In the genomic region with DNA sequence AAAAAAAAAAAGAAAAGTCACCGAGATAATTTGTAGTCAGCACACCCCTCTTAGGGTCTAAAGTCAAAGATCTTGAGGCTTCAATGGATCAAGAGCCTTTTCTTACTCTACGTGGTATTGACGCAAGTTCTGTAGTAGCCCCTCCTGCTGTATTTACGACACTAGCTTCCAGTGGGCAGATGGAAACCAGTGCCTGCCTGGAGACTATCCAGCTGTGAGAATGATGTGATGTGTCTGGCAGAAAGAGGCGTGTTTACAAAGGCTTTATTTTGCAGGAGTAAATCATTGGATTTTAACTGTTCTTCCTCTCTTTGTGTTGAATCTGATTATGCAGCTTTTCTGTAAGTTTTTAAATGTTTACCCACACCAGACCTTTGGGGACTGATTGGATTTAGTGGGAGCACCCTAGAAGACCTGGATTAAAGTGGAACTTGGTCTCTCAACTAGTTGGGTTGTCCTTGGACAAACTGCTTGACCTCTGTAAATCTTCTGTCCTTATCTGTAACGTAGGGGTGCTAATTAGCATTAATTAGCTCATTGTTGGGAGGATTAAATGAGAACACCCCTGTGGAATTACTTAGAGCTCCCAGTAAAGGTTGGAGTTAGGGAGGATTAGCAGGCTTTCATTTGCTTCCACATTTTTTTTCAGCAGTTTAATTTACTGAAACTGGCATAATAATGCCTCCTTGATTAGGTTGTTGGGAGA, we compare ENCODE assay signal across 8 cellular contexts.
DNase-seq lines count a peak whose midpoint lies in the region; ATAC-seq and TF ChIP-seq lines count a peak whose summit lies in the region.

No MANE protein-coding gene starts in this region.

- H2BK120ac ChIP-seq in mesenchymal stem cell (ENCODE audit: low read depth, low read length) = no peak overlapping the region

- peak; percentile 69 for DNase-seq in BE2C
- DNase-seq in NCI-H1417 (lab: John Stamatoyannopoulos, UW) = peak in 2 of 3 experiments; percentile 47 to 81
- no peak for DNase-seq in activated naive CD8-positive, alpha-beta T cell treated with anti-CD3 and anti-CD28 coated beads, Interleukin-2, amount 50 U/mL, for 24 hours
- DNase-seq in mesenchymal stem cell = peak; percentile 98
- DNase-seq in LoVo (ENCODE audit: low spot score) = no peak

- H3K4me1 ChIP-seq in BE2C (peaks cover 14% of the 10 kb centered on the region), mesenchymal stem cell (ENCODE audit: control insufficient read depth, insufficient read depth, low read depth, low read length) (peaks cover 6% of the 10 kb centered on the region)

- no peak for ATAC-seq in activated naive CD8-positive, alpha-beta T cell treated with anti-CD3 and anti-CD28 coated beads, Interleukin-2, amount 50 U/mL, for 24 hours
- ATAC-seq in HG03565 (IDR thresholded peaks at IDR 0.05; ENCODE audit: unreplicated experiment) (no peak), HG03097 (IDR thresholded peaks at IDR 0.05; ENCODE audit: low FRiP score, unreplicated experiment) (no peak), GM21360 (IDR thresholded peaks at IDR 0.05; ENCODE audit: unreplicated experiment) (no peak)

- peaks cover 22% of the 10 kb centered on the region for H3K36me3 ChIP-seq in BE2C
- H3K36me3 ChIP-seq in mesenchymal stem cell (ENCODE audit: control insufficient read depth in 1 of 2, insufficient read depth in 2 of 2, low read depth in 1 of 2, low read length in 2 of 2) = peaks cover 7 to 8% of the 10 kb centered on the region in 2 experiments

- H3K36me3 Mint-ChIP-seq in activated naive CD8-positive, alpha-beta T cell treated with anti-CD3 and anti-CD28 coated beads, Interleukin-2, amount 50 U/mL, for 24 hours (ENCODE audit: low read depth) = peaks cover 32% of the 10 kb centered on the region

- H4K8ac ChIP-seq in mesenchymal stem cell (ENCODE audit: low read length) = no peak overlapping the region

- H3K4me3 ChIP-seq in BE2C (ENCODE audit: low read depth, low read length) (no peak overlapping the region), mesenchymal stem cell (ENCODE audit: insufficient read depth in 1 of 2, low read depth in 1 of 2, low read length in 2 of 2) (no peak overlapping the region)

- H3K18ac ChIP-seq in mesenchymal stem cell (ENCODE audit: low read depth in 1 of 2, low read length in 2 of 2) = peak overlapping the region in 1 of 2 experiments; percentile 65

- H4K91ac ChIP-seq in mesenchymal stem cell (ENCODE audit: low read length) = no peak overlapping the region

- no peak overlapping the region for H3K9ac ChIP-seq in mesenchymal stem cell (ENCODE audit: low read length)

- peaks cover 92% of the 10 kb centered on the region for H3K4me1 Mint-ChIP-seq in activated naive CD8-positive, alpha-beta T cell treated with anti-CD3 and anti-CD28 coated beads, Interleukin-2, amount 50 U/mL, for 24 hours

- H2BK5ac ChIP-seq in mesenchymal stem cell (ENCODE audit: low read depth, low read length, poor library complexity, severe bottlenecking) = no peak overlapping the region

- peak overlapping the region; percentile 39 for H2AK5ac ChIP-seq in mesenchymal stem cell (ENCODE audit: low read length, severe bottlenecking)

- H3K4me3 Mint-ChIP-seq in activated naive CD8-positive, alpha-beta T cell treated with anti-CD3 and anti-CD28 coated beads, Interleukin-2, amount 50 U/mL, for 24 hours = no peak overlapping the region

- H2BK12ac ChIP-seq in mesenchymal stem cell (ENCODE audit: low read length in 2 of 2) = no peak overlapping the region

- no peaks in the 10 kb centered on the region for H3K27me3 Mint-ChIP-seq in activated naive CD8-positive, alpha-beta T cell treated with anti-CD3 and anti-CD28 coated beads, Interleukin-2, amount 50 U/mL, for 24 hours

- no peak overlapping the region for H2AFZ ChIP-seq in mesenchymal stem cell (ENCODE audit: low read depth, low read length)

- peak overlapping the region in 1 of 2 experiments; percentile 64 for H3K4ac ChIP-seq in mesenchymal stem cell (ENCODE audit: low read depth in 1 of 2, low read length in 2 of 2)

- no peak overlapping the region for H3K4me2 ChIP-seq in mesenchymal stem cell (ENCODE audit: low read length, poor library complexity, severe bottlenecking)

- no peaks in the 10 kb centered on the region for H3K27me3 ChIP-seq in BE2C
- no peaks in the 10 kb centered on the region for H3K27me3 ChIP-seq in mesenchymal stem cell (ENCODE audit: control insufficient read depth in 1 of 2, insufficient read depth in 1 of 2, low read length in 2 of 2)

- H3K27ac ChIP-seq in mesenchymal stem cell (ENCODE audit: low read length, poor library complexity, severe bottlenecking) = no peak overlapping the region

- no peak for TF ChIP-seq CTCF in BE2C (IDR thresholded peaks at IDR 0.05; ENCODE audit: low read depth, low read length)

- peaks cover 4% of the 10 kb centered on the region for H3K9me3 Mint-ChIP-seq in activated naive CD8-positive, alpha-beta T cell treated with anti-CD3 and anti-CD28 coated beads, Interleukin-2, amount 50 U/mL, for 24 hours

- H3K27ac Mint-ChIP-seq in activated naive CD8-positive, alpha-beta T cell treated with anti-CD3 and anti-CD28 coated beads, Interleukin-2, amount 50 U/mL, for 24 hours = peak overlapping the region; percentile 50

- H3K79me1 ChIP-seq in mesenchymal stem cell (replicated peaks; ENCODE audit: low read length, poor library complexity, severe bottlenecking) = peaks cover 14% of the 10 kb centered on the region

- no peak overlapping the region for H2BK15ac ChIP-seq in mesenchymal stem cell (ENCODE audit: low read depth, poor library complexity, severe bottlenecking)

- H3K23ac ChIP-seq in mesenchymal stem cell (ENCODE audit: low read length in 2 of 2) = no peak overlapping the region

- WGBS in mesenchymal stem cell = 43% methylated on average over 6 of the region's 6 CpGs

- H3K14ac ChIP-seq in mesenchymal stem cell (ENCODE audit: low read length in 2 of 2) = no peak overlapping the region

- no peaks in the 10 kb centered on the region for H3K9me3 ChIP-seq in BE2C
- no peaks in the 10 kb centered on the region for H3K9me3 ChIP-seq in mesenchymal stem cell (ENCODE audit: control insufficient read depth, low read length)

Comparison
In these comparisons a context has a peak if more than half of its experiments do, and no peak if none do; other contexts are left out.
1. DNase-seq: peak in BE2C (single experiment), NCI-H1417 (2 of 3) and mesenchymal stem cell (single experiment); none in activated naive CD8-positive, alpha-beta T cell treated with anti-CD3 and anti-CD28 coated beads, Interleukin-2, amount 50 U/mL, for 24 hours (single experiment) and LoVo (single experiment).